8 cellular contexts compared by ENCODE assay signal in the genomic region with DNA sequence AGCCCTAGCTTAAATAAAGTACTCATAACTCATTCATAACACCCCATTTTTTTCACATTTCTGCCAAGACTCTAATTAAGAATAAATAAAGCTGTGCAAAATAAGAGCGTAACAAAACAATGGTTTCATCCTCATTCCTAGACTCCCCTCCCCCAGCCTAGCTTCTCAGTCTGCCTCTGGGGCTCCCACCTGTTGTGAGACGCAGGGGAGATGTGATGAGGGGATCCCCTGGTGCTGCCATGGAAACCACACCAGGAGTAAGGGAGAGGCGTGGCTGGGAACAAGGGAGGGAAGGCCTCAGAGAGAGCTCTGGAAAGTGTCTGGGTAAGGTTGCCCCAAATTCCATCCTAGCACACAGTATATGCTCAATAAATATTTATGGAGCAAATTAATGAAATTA.
"Had no signal": no experiment of that assay in that cellular context is flagged by ENCODE, and none has a peak within 500 bp of the region (broad histone marks: within the 10 kb centered on the region; RNA-seq: fewer than 3 reads in every experiment).

No MANE protein-coding gene starts in this region.

- FAIRE-seq: G401.6, GM12878, GM12891, GM12892, GM18507, GM19239 had no signal

- H3K4me3 ChIP-seq: GM12878 had no signal

- DNase-seq: GDM1, GF-D8 had no signal
